In genomic region chr1:80656011-80656627, GRCh38 we compare ENCODE assay signal across 8 cellular contexts.
DNase-seq lines count a peak whose midpoint lies in the region; ATAC-seq and TF ChIP-seq lines count a peak whose summit lies in the region.

No MANE protein-coding gene starts in this region.

- TF ChIP-seq CTCF in type B pancreatic cell (conservative IDR thresholded peaks at IDR 0.05) (peak; percentile 73), natural killer cell (IDR thresholded peaks at IDR 0.05) (no peak)

- H3K4me1 Mint-ChIP-seq in type B pancreatic cell (ENCODE audit: unreplicated experiment): peaks cover 25% of the 10 kb centered on the region
- H3K4me1 Mint-ChIP-seq in natural killer cell: no peaks in the 10 kb centered on the region

- H3K9me3 Mint-ChIP-seq in type B pancreatic cell (peaks cover 2% of the 10 kb centered on the region), natural killer cell (peaks cover 14 to 23% of the 10 kb centered on the region in 2 donors)

- intact Hi-C loops in natural killer cell (cut with micrococcal nuclease): no loop called here

- H3K4me3 Mint-ChIP-seq in type B pancreatic cell (peak overlapping the region; percentile 4), natural killer cell (no peak overlapping the region)

- DNase-seq in DMS53 (lab: John Stamatoyannopoulos, UW): peak; percentile 95
- DNase-seq in HT-29 (ENCODE audit: low spot score): peak; percentile 79
- DNase-seq in ecto neural progenitor cell (ENCODE audit: low spot score): peak; percentile 49
- DNase-seq in type B pancreatic cell (ENCODE audit: extremely low spot score, unreplicated experiment): no peak
- no peak for DNase-seq in amygdala (lab: John Stamatoyannopoulos, UW)
- DNase-seq in natural killer cell: no peak
- DNase-seq in activated naive CD4-positive, alpha-beta T cell treated with anti-CD3 and anti-CD28 coated beads, Interleukin-2, amount 50 U/mL, for 16 hours: no peak

- peak overlapping the region; percentile 17 for H3K27ac Mint-ChIP-seq in type B pancreatic cell
- no peak overlapping the region for H3K27ac Mint-ChIP-seq in natural killer cell

- no peaks in the 10 kb centered on the region for H3K27me3 Mint-ChIP-seq in type B pancreatic cell
- no peaks in the 10 kb centered on the region for H3K27me3 Mint-ChIP-seq in natural killer cell (ENCODE audit: low read depth in 2 of 2)

- H3K36me3 Mint-ChIP-seq in type B pancreatic cell (no peaks in the 10 kb centered on the region), natural killer cell (peaks cover under 1% of the 10 kb centered on the region)

- peak; percentile 85 for ATAC-seq in GM21447 (IDR thresholded peaks at IDR 0.05; ENCODE audit: unreplicated experiment)
- ATAC-seq in natural killer cell: no peak

Comparison
In these comparisons a context has a peak if more than half of its experiments do, and no peak if none do; other contexts are left out.
1. DNase-seq: peak in DMS53 (single experiment), HT-29 (single experiment) and ecto neural progenitor cell (single experiment); none in type B pancreatic cell (single experiment), amygdala (0 of 56), natural killer cell (single experiment) and activated naive CD4-positive, alpha-beta T cell treated with anti-CD3 and anti-CD28 coated beads, Interleukin-2, amount 50 U/mL, for 16 hours (single experiment).